9 cellular contexts compared by ENCODE assay signal in the genomic region with DNA sequence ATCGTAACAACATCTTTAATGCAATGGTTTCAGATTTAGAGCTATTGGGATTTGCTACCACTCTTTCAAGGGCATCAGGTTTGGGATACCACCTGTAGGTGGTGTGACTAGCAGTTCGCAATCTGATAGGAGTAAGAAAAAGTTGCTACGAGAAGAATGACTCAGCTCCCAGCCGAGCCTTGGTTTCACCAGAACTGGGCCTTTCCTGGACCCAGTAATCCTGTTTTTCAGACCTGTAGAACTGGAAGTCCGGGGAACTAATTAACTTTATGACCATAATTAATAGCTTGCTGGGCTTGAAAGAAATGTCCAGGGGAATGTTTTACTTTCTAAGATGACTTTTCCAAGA. TPM values are rescaled to one million over a fixed set of nuclear protein-coding genes. Genes with fewer than 3 reads are reported as not detected.
DNase-seq lines count a peak whose midpoint lies in the region; ATAC-seq and TF ChIP-seq lines count a peak whose summit lies in the region.
"Had no signal": no experiment of that assay in that cellular context is flagged by ENCODE, and none has a peak within 500 bp of the region (broad histone marks: within the 10 kb centered on the region; RNA-seq: fewer than 3 reads in every experiment).

No MANE protein-coding gene starts in this region.

- peak; percentile 43 for ATAC-seq in activated B cell treated with CpG ODN at 0.5 μM for 24 hours (ENCODE audit: low read depth)

- H3K27ac Mint-ChIP-seq in activated B cell treated with CpG ODN at 0.5 μM for 24 hours = peak overlapping the region; percentile 88
- peak overlapping the region; percentile 96 for H3K27ac Mint-ChIP-seq in type B pancreatic cell

- H3K36me3 Mint-ChIP-seq in activated B cell treated with CpG ODN at 0.5 μM for 24 hours (ENCODE audit: low read depth) = peaks cover 29% of the 10 kb centered on the region
- peaks cover 22% of the 10 kb centered on the region for H3K36me3 Mint-ChIP-seq in type B pancreatic cell

- H3K27me3 ChIP-seq in A673 (replicated peaks; ENCODE audit: insufficient read depth, low read depth, low read length, poor library complexity) = no peaks in the 10 kb centered on the region
- H3K27me3 ChIP-seq in HUES48 (ENCODE audit: control insufficient read depth, insufficient read depth, low read length) = no peaks in the 10 kb centered on the region
- H3K27me3 ChIP-seq in esophagus muscularis mucosa = no peaks in the 10 kb centered on the region

- H3K36me3 ChIP-seq in A673 (ENCODE audit: insufficient read depth, low read length, poor library complexity, severe bottlenecking) (peaks cover 15% of the 10 kb centered on the region), HUES48 (ENCODE audit: control insufficient read depth, insufficient read depth, low read length) (peaks cover 37% of the 10 kb centered on the region), esophagus muscularis mucosa (peaks cover 19 to 26% (median 25%) of the 10 kb centered on the region in 4 donors)

- peaks cover 6% of the 10 kb centered on the region for H3K4me1 ChIP-seq in A673 (ENCODE audit: insufficient read depth, low read length, poor library complexity, severe bottlenecking)
- peaks cover 16% of the 10 kb centered on the region for H3K4me1 ChIP-seq in HUES48 (ENCODE audit: control insufficient read depth, insufficient read depth, low read length)
- peaks cover 16 to 46% (median 30%) of the 10 kb centered on the region in 4 donors for H3K4me1 ChIP-seq in esophagus muscularis mucosa

- TF ChIP-seq POLR2A in esophagus muscularis mucosa (IDR thresholded peaks at IDR 0.05; ENCODE audit: low read depth) = no peak

- peak overlapping the region; percentile 72 for H3K9ac ChIP-seq in HUES48 (ENCODE audit: low read depth, low read length)

- TSS peak; percentile 54 for BruUV-seq in A673 (replicated peaks; lab: Mats Ljungman, UMichigan)

- CTCF ChIA-PET in A673 (lab: Charles Lee) = interaction anchor here (2.0 kb wide), 1 partner anchor 9 kb away, joined by 6 read pairs; the partner anchor contains the start of gene DAD1
- CTCF ChIA-PET in activated B cell treated with CpG ODN at 0.5 μM for 24 hours (lab: Charles Lee) = interaction anchor here (1.1 to 2.1 kb wide), 6 partner anchors 10 to 470 kb away, joined by 3 to 14 read pairs (median 5); partner anchors contain the start of gene DAD1

- TF ChIP-seq EP300 in esophagus muscularis mucosa (IDR thresholded peaks at IDR 0.05) = no peak

- intact Hi-C loops in A673 (cut with micrococcal nuclease; ENCODE audit: unreplicated experiment) = no loop called here
- intact Hi-C loops in activated B cell treated with CpG ODN at 0.5 μM for 24 hours (cut with micrococcal nuclease) = loop anchor here (1.0 kb wide), 2 partner anchors 10 to 29 kb away; partner anchors contain the start of gene DAD1
- intact Hi-C loops in esophagus muscularis mucosa (cut with DNase I) = no loop called here

- peak; percentile 41 for DNase-seq in A673 (ENCODE audit: low spot score)
- DNase-seq in GM12865 (ENCODE audit: low read depth) = peak; percentile 49
- DNase-seq in activated B cell treated with CpG ODN at 0.5 μM for 24 hours = no peak
- no peak for DNase-seq in esophagus muscularis mucosa (ENCODE audit: extremely low spot score)
- DNase-seq in myocyte (ENCODE audit: low read depth) = peak; percentile 43
- DNase-seq in type B pancreatic cell (ENCODE audit: extremely low spot score, unreplicated experiment) = no peak
- DNase-seq in KBM-7 = no peak

- in situ Hi-C loops in KBM-7 (cut with MboI; ENCODE audit: low pct_unique_long_range_greater_than_20kb, low sequenced_read_pairs) = no loop called here

- H3K4me3 Mint-ChIP-seq in activated B cell treated with CpG ODN at 0.5 μM for 24 hours = peak overlapping the region; percentile 95
- peak overlapping the region; percentile 98 for H3K4me3 Mint-ChIP-seq in type B pancreatic cell

- peak; percentile 32; the same call in 1 of the 2 replicates for TF ChIP-seq CTCF in A673 (conservative IDR thresholded peaks at IDR 0.05; ENCODE audit: low read depth, low read length)
- TF ChIP-seq CTCF in GM12865 (IDR thresholded peaks at IDR 0.05; ENCODE audit: insufficient read depth, low read depth, low read length, missing control alignments) = peak; percentile 15
- no peak for TF ChIP-seq CTCF in activated B cell treated with CpG ODN at 0.5 μM for 24 hours (IDR thresholded peaks at IDR 0.05)
- peak; percentile 27 to 36 (median 36) for TF ChIP-seq CTCF in esophagus muscularis mucosa (IDR thresholded peaks at IDR 0.05)
- TF ChIP-seq CTCF in type B pancreatic cell (conservative IDR thresholded peaks at IDR 0.05) = peak; percentile 45

- 0% methylated on average over 5 of the region's 5 CpGs for WGBS in esophagus muscularis mucosa

- peaks cover 28% of the 10 kb centered on the region for H3K4me1 Mint-ChIP-seq in activated B cell treated with CpG ODN at 0.5 μM for 24 hours
- peaks cover 32% of the 10 kb centered on the region for H3K4me1 Mint-ChIP-seq in type B pancreatic cell (ENCODE audit: unreplicated experiment)

- H3K27ac ChIP-seq in A673 (ENCODE audit: low read depth, low read length, poor library complexity, severe bottlenecking) = peak overlapping the region; percentile 66
- peak overlapping the region; percentile 90 for H3K27ac ChIP-seq in HUES48 (ENCODE audit: low read depth, low read length)
- peak overlapping the region; percentile 85 to 91 (median 89) for H3K27ac ChIP-seq in esophagus muscularis mucosa (replicated peaks in 1 of 4)

- peaks cover 2% of the 10 kb centered on the region for H3K27me3 Mint-ChIP-seq in activated B cell treated with CpG ODN at 0.5 μM for 24 hours
- H3K27me3 Mint-ChIP-seq in type B pancreatic cell = peaks cover 21% of the 10 kb centered on the region

- H3K4me3 ChIP-seq in A673 (ENCODE audit: low read depth, low read length, poor library complexity, severe bottlenecking) (peak overlapping the region; percentile 69), GM12865 (ENCODE audit: low read depth, low read length) (peak overlapping the region; percentile 76), HUES48 (ENCODE audit: low read depth, low read length) (peak overlapping the region; percentile 94), esophagus muscularis mucosa (peak overlapping the region; percentile 65 to 84 (median 73))

- H3K9me3 ChIP-seq in A673 (ENCODE audit: low read depth, low read length, poor library complexity, severe bottlenecking) (no peaks in the 10 kb centered on the region), HUES48 (ENCODE audit: control insufficient read depth, insufficient read depth, low read length) (no peaks in the 10 kb centered on the region), esophagus muscularis mucosa (no peaks in the 10 kb centered on the region)

- H3K9me3 Mint-ChIP-seq in activated B cell treated with CpG ODN at 0.5 μM for 24 hours = no peaks in the 10 kb centered on the region
- H3K9me3 Mint-ChIP-seq in type B pancreatic cell = no peaks in the 10 kb centered on the region

- POLR2A ChIA-PET in A673 (lab: Charles Lee; ENCODE audit: low non-redundant PET) (interaction anchor here (0.6 kb wide), 1 partner anchor 52 kb away, joined by 4 read pairs; no protein-coding TSS in a partner anchor), activated B cell treated with CpG ODN at 0.5 μM for 24 hours (lab: Charles Lee) (interaction anchor here (0.6 to 2.1 kb wide), 7 partner anchors 10 to 496 kb away, joined by 3 to 40 read pairs (median 4); partner anchors contain the start of genes ACIN1, DAD1, OXA1L and RBM23)

RNA-seq across cellular contexts. Expression of gene ABHD4, which starts 0.8 kb away (rescaled TPM):
- total RNA-seq in A673 (2021) (36.6 and 40.7 TPM in 2 replicates), activated B cell treated with CpG ODN at 0.5 μM for 24 hours (12.1 and 13.0 TPM in 2 replicates), esophagus muscularis mucosa (10 to 100 TPM; 18.7 to 42.3 (median 27.7) TPM), myocyte (28.5 and 33.2 TPM in 2 replicates), type B pancreatic cell (ENCODE audit: low replicate concordance) (34.1 and 71.0 TPM in 2 replicates)
- polyA plus RNA-seq in myocyte (2012) = 110 TPM

RNA-seq across cellular contexts. Expression of gene DAD1, which starts 9.8 kb away (rescaled TPM):
- total RNA-seq in A673 (2021) (224 and 261 TPM in 2 replicates), activated B cell treated with CpG ODN at 0.5 μM for 24 hours (123 and 139 TPM in 2 replicates), esophagus muscularis mucosa (100 to 1,000 TPM; 118 to 154 (median 131) TPM), myocyte (269 and 398 TPM in 2 replicates), type B pancreatic cell (ENCODE audit: low replicate concordance) (191 and 228 TPM in 2 replicates)
- 450 TPM for polyA plus RNA-seq in myocyte (2012)

RNA-seq across cellular contexts. Expression of gene OR6J1, which starts 45.3 kb away (rescaled TPM):
- not detected in 2 replicates for total RNA-seq in A673 (2021)
- total RNA-seq in activated B cell treated with CpG ODN at 0.5 μM for 24 hours = not detected in 2 replicates
- not detected for total RNA-seq in esophagus muscularis mucosa
- total RNA-seq in myocyte = not detected in 2 replicates
- not detected for polyA plus RNA-seq in myocyte (2012)
- total RNA-seq in type B pancreatic cell (ENCODE audit: low replicate concordance) = not detected in 2 replicates
- total RNA-seq: temporal lobe had no signal

Comparison
In these comparisons a context has a peak if more than half of its experiments do, and no peak if none do; other contexts are left out.
1. DNase-seq: peak in A673 (single experiment), GM12865 (single experiment) and myocyte (single experiment); none in activated B cell treated with CpG ODN at 0.5 μM for 24 hours (single experiment), esophagus muscularis mucosa (single experiment), type B pancreatic cell (single experiment) and KBM-7 (single experiment).
2. Peak in every context shown above with its lines, with median percentiles within 50 percentile points of each other: H3K27ac ChIP-seq and H3K4me3 ChIP-seq.